ENCODE assay signal across 9 cellular contexts in the genomic region with DNA sequence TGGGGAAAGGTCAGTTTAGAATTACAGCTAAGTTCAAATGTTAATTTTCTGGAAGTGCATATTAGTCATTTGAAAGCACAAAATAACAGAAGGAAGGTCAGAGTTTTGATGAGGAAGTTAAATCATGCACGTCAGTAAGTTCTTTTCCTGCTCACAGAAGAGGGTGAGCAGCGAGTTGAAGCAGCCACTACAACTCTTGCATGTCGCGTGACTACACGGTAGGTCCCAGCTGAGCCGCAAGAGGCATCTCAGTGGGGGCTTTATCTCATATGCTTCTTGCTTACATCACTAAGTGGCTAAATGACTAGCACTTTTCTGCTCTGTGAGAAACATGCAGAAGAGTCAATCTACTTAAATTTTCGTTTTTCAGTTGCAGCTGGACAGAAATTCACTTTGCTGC. TPM values are rescaled to one million over a fixed set of nuclear protein-coding genes. Genes with fewer than 3 reads are reported as not detected.
DNase-seq lines count a peak whose midpoint lies in the region; ATAC-seq and TF ChIP-seq lines count a peak whose summit lies in the region.
"Had no signal": no experiment of that assay in that cellular context is flagged by ENCODE, and none has a peak within 500 bp of the region (broad histone marks: within the 10 kb centered on the region; RNA-seq: fewer than 3 reads in every experiment).

No MANE protein-coding gene starts in this region.

- intact Hi-C loops in PC-3 (cut with micrococcal nuclease) = loop anchor here (2.0 kb wide), 1 partner anchor 21 kb away; a partner anchor contains a TSS

- H3K4me3 ChIP-seq in GM23248 (no peak overlapping the region), cardiac fibroblast (replicated peaks in 1 of 2; ENCODE audit: low read depth in 2 of 2, low read length in 2 of 2) (no peak overlapping the region), PC-3 (ENCODE audit: low read length) (no peak overlapping the region)
- H3K4me3 ChIP-seq: thoracic aorta had no signal

- no TSS peak for BruUV-seq in PC-3 (replicated peaks; lab: Mats Ljungman, UMichigan)

- peak; percentile 42 for DNase-seq in GM23248
- DNase-seq in MV-4-11 (lab: John Stamatoyannopoulos, UW) = peak; percentile 92
- peak; percentile 7 to 35 for DNase-seq in cardiac fibroblast (ENCODE audit: low read depth in 2 of 2)
- peak; percentile 49 for DNase-seq in stimulated activated CD8-positive, alpha-beta memory T cell treated with anti-CD3 and anti-CD28 coated beads, Interleukin-4, amount 100 ng/mL, for 48 hours
- DNase-seq in caudate nucleus (lab: John Stamatoyannopoulos, UW) = no peak
- no peak for DNase-seq in PC-3
- DNase-seq in type B pancreatic cell (ENCODE audit: extremely low spot score, unreplicated experiment) = no peak

- H3K36me3 Mint-ChIP-seq in type B pancreatic cell = no peaks in the 10 kb centered on the region

- H3K27ac Mint-ChIP-seq in type B pancreatic cell = no peak overlapping the region

- no peaks in the 10 kb centered on the region for H3K9me3 Mint-ChIP-seq in type B pancreatic cell

- H3K9me3 ChIP-seq in GM23248 (ENCODE audit: low read depth) = no peaks in the 10 kb centered on the region
- no peaks in the 10 kb centered on the region for H3K9me3 ChIP-seq in PC-3 (ENCODE audit: low read length)
- H3K9me3 ChIP-seq: thoracic aorta had no signal

- no peaks in the 10 kb centered on the region for H3K9me2 ChIP-seq in GM23248 (ENCODE audit: insufficient read depth)
- no peaks in the 10 kb centered on the region for H3K9me2 ChIP-seq in PC-3 (replicated peaks; ENCODE audit: low read length)

- H3K79me2 ChIP-seq in GM23248 (ENCODE audit: insufficient read depth) (no peaks in the 10 kb centered on the region), PC-3 (ENCODE audit: low read length) (no peaks in the 10 kb centered on the region)

- WGBS in GM23248 (ENCODE audit: low coverage in 1 of 2, low lambda C conversion rate in 2 of 2, missing lambda C conversion rate in 2 of 2), 2 experiments = 24 to 29% methylated on average over 7 of the region's 7 CpGs

- no peak overlapping the region for H3K27ac ChIP-seq in GM23248
- H3K27ac ChIP-seq in caudate nucleus (ENCODE audit: low read depth, low read length) = no peak overlapping the region
- H3K27ac ChIP-seq in PC-3 (ENCODE audit: low read length) = no peak overlapping the region
- H3K27ac ChIP-seq: thoracic aorta had no signal

- peaks cover 4% of the 10 kb centered on the region for H3K27me3 Mint-ChIP-seq in type B pancreatic cell

- in situ Hi-C loops in GM23248 (cut with MboI) = no loop called here

- POLR2A ChIA-PET in PC-3 (lab: Charles Lee; ENCODE audit: unreplicated experiment) = no interaction called here

- ATAC-seq in GM18520 (IDR thresholded peaks at IDR 0.05; ENCODE audit: unreplicated experiment) (peak; percentile 86), PC-3 (no peak)

- H3K9ac ChIP-seq in GM23248 = no peak overlapping the region
- no peak overlapping the region for H3K9ac ChIP-seq in PC-3 (ENCODE audit: low read length)

- peaks cover 18% of the 10 kb centered on the region for H3K4me1 Mint-ChIP-seq in type B pancreatic cell (ENCODE audit: unreplicated experiment)

- H3K4me2 ChIP-seq in GM23248 (ENCODE audit: unreplicated experiment) = no peak overlapping the region
- H3K4me2 ChIP-seq in PC-3 (ENCODE audit: low read length) = no peak overlapping the region

- H4K20me1 ChIP-seq in GM23248 (ENCODE audit: insufficient read depth) = no peaks in the 10 kb centered on the region
- H4K20me1 ChIP-seq in PC-3 (ENCODE audit: low read length) = no peaks in the 10 kb centered on the region

- no peak for TF ChIP-seq CTCF in cardiac fibroblast (IDR thresholded peaks at IDR 0.05; ENCODE audit: low read depth, low read length)
- no peak for TF ChIP-seq CTCF in PC-3 (conservative IDR thresholded peaks at IDR 0.05; ENCODE audit: low read depth, low read length)
- TF ChIP-seq CTCF in type B pancreatic cell (conservative IDR thresholded peaks at IDR 0.05) = no peak

- H2AFZ ChIP-seq in GM23248 (peak overlapping the region; percentile 43; the same call in 1 of the 2 replicates), PC-3 (ENCODE audit: low read length) (no peak overlapping the region)

- CTCF ChIA-PET in PC-3 (lab: Charles Lee) = no interaction called here

- H3K4me3 Mint-ChIP-seq in type B pancreatic cell = no peak overlapping the region

- H3F3A ChIP-seq in GM23248 (ENCODE audit: insufficient read depth) (no peaks in the 10 kb centered on the region), PC-3 (ENCODE audit: low read length, unreplicated experiment) (no peaks in the 10 kb centered on the region)

- H3K36me3 ChIP-seq in GM23248 (ENCODE audit: low read depth) = no peaks in the 10 kb centered on the region
- H3K36me3 ChIP-seq in PC-3 (ENCODE audit: low read depth, low read length) = no peaks in the 10 kb centered on the region
- H3K36me3 ChIP-seq: thoracic aorta had no signal

- 0 out of 2 replicates have a peak, but pooled peaks cover 6% of the 10 kb centered on the region for H3K27me3 ChIP-seq in GM23248 (replicated peaks; ENCODE audit: insufficient read depth)
- 0 out of 2 replicates have a peak, but pooled peaks cover 4% of the 10 kb centered on the region for H3K27me3 ChIP-seq in PC-3 (ENCODE audit: low read length)

- H3K4me1 ChIP-seq in GM23248 (ENCODE audit: insufficient read depth) = no peaks in the 10 kb centered on the region
- H3K4me1 ChIP-seq in PC-3 (ENCODE audit: insufficient read depth, low read length) = no peaks in the 10 kb centered on the region

RNA-seq across cellular contexts. Expression of a gene that starts 21.3 kb away (rescaled TPM):
- total RNA-seq in GM23248 (2014; rRNA removed; shearing (Covaris generic)) = 34.0 and 39.4 TPM in 2 replicates
- polyA plus RNA-seq in GM23248 (2016; fragmentation: Nextera tagmentation; extraction: Ambion mirVana) = 185 and 193 TPM in 2 replicates
- total RNA-seq in PC-3 (2014; rRNA removed) (29.0 and 31.8 TPM in 2 replicates), type B pancreatic cell (ENCODE audit: low replicate concordance) (85.9 and 101 TPM in 2 replicates)

RNA-seq across cellular contexts. Expression of a gene that starts 33.9 kb away (rescaled TPM):
- not detected in 2 replicates for total RNA-seq in GM23248 (2014; rRNA removed; shearing (Covaris generic))
- polyA plus RNA-seq in GM23248 (2016; fragmentation: Nextera tagmentation; extraction: Ambion mirVana) = not detected in 2 replicates
- not detected in 2 replicates for total RNA-seq in PC-3 (2014; rRNA removed)
- not detected in 2 replicates for total RNA-seq in type B pancreatic cell (ENCODE audit: low replicate concordance)
- total RNA-seq: thoracic aorta had no signal

Comparison
In these comparisons a context has a peak if more than half of its experiments do, and no peak if none do; other contexts are left out.
1. DNase-seq: peak in GM23248 (single experiment), MV-4-11 (single experiment), cardiac fibroblast (2 of 2) and stimulated activated CD8-positive, alpha-beta memory T cell treated with anti-CD3 and anti-CD28 coated beads, Interleukin-4, amount 100 ng/mL, for 48 hours (single experiment); none in caudate nucleus (0 of 61), PC-3 (single experiment) and type B pancreatic cell (single experiment).